Comparison of ENCODE assay signal across 7 cellular contexts in genomic region chr4:173257732-173258717, GRCh38.
A peak's percentile ranks its signal among the peaks of the same experiment; 100 is the strongest.
DNase-seq lines count a peak whose midpoint lies in the region; ATAC-seq, FAIRE-seq and TF ChIP-seq lines count a peak whose summit lies in the region.

No MANE protein-coding gene starts in this region.

- peak; percentile 93 for ATAC-seq in right cardiac atrium

- no peak overlapping the region for H3K9ac ChIP-seq in Loucy (ENCODE audit: low read depth, low read length, poor library complexity, severe bottlenecking)

- H3F3A ChIP-seq in Loucy (ENCODE audit: low read depth): no peaks in the 10 kb centered on the region

- H3K4me1 ChIP-seq in Loucy (ENCODE audit: insufficient read depth, low read length, poor library complexity, severe bottlenecking) (peaks cover 20% of the 10 kb centered on the region), right cardiac atrium (ENCODE audit: control insufficient read depth, insufficient read depth, low read length) (no peaks in the 10 kb centered on the region), small intestine (ENCODE audit: control insufficient read depth in 2 of 2, insufficient read depth in 1 of 2, low read depth in 1 of 2, low read length in 1 of 2) (no peaks in the 10 kb centered on the region)

- intact Hi-C loops in right cardiac atrium (cut with DNase I): loop anchor here (2.0 to 5.0 kb wide), 3 partner anchors 231 to 246 kb away; no protein-coding TSS in a partner anchor

- peak; percentile 84 for TF ChIP-seq CTCF in GM12872 (IDR thresholded peaks at IDR 0.05; ENCODE audit: insufficient read depth, low read depth, low read length)
- TF ChIP-seq CTCF in Loucy (conservative IDR thresholded peaks at IDR 0.05; ENCODE audit: low read length): peak; percentile 94

- H3K4me3 ChIP-seq in H7 (ENCODE audit: insufficient read depth, low read depth, low read length): no peak overlapping the region
- H3K4me3 ChIP-seq in Loucy (ENCODE audit: low read length, poor library complexity, severe bottlenecking): no peak overlapping the region
- H3K4me3 ChIP-seq in right cardiac atrium (ENCODE audit: low read length): no peak overlapping the region
- no peak overlapping the region for H3K4me3 ChIP-seq in small intestine (ENCODE audit: low read depth in 1 of 2, low read length in 2 of 2)

- H4K20me1 ChIP-seq in Loucy (ENCODE audit: insufficient read depth, low read length, poor library complexity, severe bottlenecking): peaks cover 81% of the 10 kb centered on the region

- H3K4me2 ChIP-seq in Loucy (ENCODE audit: low read depth, low read length, poor library complexity, severe bottlenecking): no peak overlapping the region

- H3K27ac ChIP-seq in right cardiac atrium (ENCODE audit: low read length) (no peak overlapping the region), small intestine (ENCODE audit: low read depth in 1 of 2, low read length in 1 of 2) (no peak overlapping the region)

- H2AFZ ChIP-seq in Loucy (ENCODE audit: low read length): no peak overlapping the region

- H3K27me3 ChIP-seq in H7 (ENCODE audit: control insufficient read depth, insufficient read depth, low read length) (no peaks in the 10 kb centered on the region), Loucy (ENCODE audit: insufficient read depth, low read length, poor library complexity, severe bottlenecking) (no peaks in the 10 kb centered on the region), right cardiac atrium (ENCODE audit: control insufficient read depth, insufficient read depth) (no peaks in the 10 kb centered on the region), small intestine (ENCODE audit: control insufficient read depth in 2 of 2, insufficient read depth in 2 of 2, low read length in 2 of 2) (no peaks in the 10 kb centered on the region)

- peaks cover 94% of the 10 kb centered on the region for H3K79me2 ChIP-seq in Loucy (ENCODE audit: insufficient read depth, low read length)

- DNase-seq in H7 (peak; percentile 38), T follicular helper cell (ENCODE audit: low read depth) (peak; percentile 39), amniotic stem cell (lab: John Stamatoyannopoulos, UW) (peak; percentile 33), right cardiac atrium (peak; percentile 52 to 83 (median 71)), small intestine (peak; percentile 51)

- no peaks in the 10 kb centered on the region for H3K36me3 ChIP-seq in H7 (replicated peaks; ENCODE audit: control insufficient read depth, insufficient read depth, low read length)
- H3K36me3 ChIP-seq in Loucy (ENCODE audit: insufficient read depth, low read length): peaks cover 27% of the 10 kb centered on the region; the same call in 1 of the 2 replicates
- H3K36me3 ChIP-seq in small intestine (ENCODE audit: control insufficient read depth in 2 of 2, insufficient read depth in 2 of 2, low read length in 2 of 2): no peaks in the 10 kb centered on the region

- WGBS in right cardiac atrium: 29% methylated on average over 4 of the region's 4 CpGs
- WGBS in small intestine, 3 donors: 40 to 47% (median 42%) methylated on average over 4 of the region's 4 CpGs

- FAIRE-seq in small intestine (lab: Jason Lieb, UNC): no peak

- H3K9me2 ChIP-seq in Loucy (replicated peaks; ENCODE audit: low read depth, low read length): no peaks in the 10 kb centered on the region

- H3K9me3 ChIP-seq in Loucy (ENCODE audit: insufficient read depth, low read depth, low read length) (no peaks in the 10 kb centered on the region), right cardiac atrium (ENCODE audit: control insufficient read depth, low read length) (no peaks in the 10 kb centered on the region), small intestine (ENCODE audit: control insufficient read depth, low read depth) (no peaks in the 10 kb centered on the region)
